In genomic region chr7:138049505-138050116, GRCh38 we compare ENCODE assay signal across 1 cellular context.
A peak's percentile ranks its signal among the peaks of the same experiment; 100 is the strongest.
TF ChIP-seq lines count a peak whose summit lies in the region.

No MANE protein-coding gene starts in this region.

TF ChIP-seq in HepG2, 621 proteins besides CTCF, POLR2A, EP300 and RAD21 (continued from another document and continues in another):
- peak; percentile 58; the same call in 1 of the 2 replicates for TF ChIP-seq HNF1A (IDR thresholded peaks at IDR 0.05; ENCODE audit: low read depth)
- TF ChIP-seq HNF1A (CRISPR knock-in tag; IDR thresholded peaks at IDR 0.05; ENCODE audit: borderline replicate concordance), result no peak
- TF ChIP-seq FOXP4 (CRISPR knock-in tag; IDR thresholded peaks at IDR 0.05), result peak; percentile 98
- no peak for TF ChIP-seq KMT2B (CRISPR knock-in tag; IDR thresholded peaks at IDR 0.05)
- no peak for TF ChIP-seq ZNF280B (CRISPR knock-in tag; IDR thresholded peaks at IDR 0.05; ENCODE audit: borderline replicate concordance)
- no peak for TF ChIP-seq ZNF577 (CRISPR knock-in tag; IDR thresholded peaks at IDR 0.05; ENCODE audit: borderline replicate concordance, low read depth)
- TF ChIP-seq SMAD9 (CRISPR knock-in tag; IDR thresholded peaks at IDR 0.05), result no peak
- TF ChIP-seq ZBTB33 (CRISPR knock-in tag; IDR thresholded peaks at IDR 0.05), result no peak
- peak; percentile 76; the same call in 1 of the 2 replicates for TF ChIP-seq GATA4 (IDR thresholded peaks at IDR 0.05; ENCODE audit: borderline replicate concordance, low read depth)
- no peak for TF ChIP-seq HNRNPUL1 (IDR thresholded peaks at IDR 0.05; ENCODE audit: low read depth, low read length)
- no peak for TF ChIP-seq SRSF1 (optimal IDR thresholded peaks at IDR 0.05; ENCODE audit: low read depth, low read length)
- TF ChIP-seq ZNF761 (CRISPR knock-in tag; conservative IDR thresholded peaks at IDR 0.05), result no peak
- no peak for TF ChIP-seq SRSF9 (IDR thresholded peaks at IDR 0.05; ENCODE audit: borderline replicate concordance, insufficient read depth, low read depth, low read length, poor library complexity, severe bottlenecking)
- TF ChIP-seq ZNF597 (CRISPR knock-in tag; IDR thresholded peaks at IDR 0.05), result no peak
- no peak for TF ChIP-seq ZNF567 (CRISPR knock-in tag; IDR thresholded peaks at IDR 0.05; ENCODE audit: borderline replicate concordance)
- TF ChIP-seq ZNF446 (CRISPR knock-in tag; IDR thresholded peaks at IDR 0.05), result no peak
- TF ChIP-seq PHF20 (CRISPR knock-in tag; IDR thresholded peaks at IDR 0.05), result no peak
- TF ChIP-seq SALL1 (CRISPR knock-in tag; IDR thresholded peaks at IDR 0.05), result peak; percentile 95
- peak; percentile 96 for TF ChIP-seq FOXP1 (IDR thresholded peaks at IDR 0.05)
- TF ChIP-seq FOXP1 (CRISPR knock-in tag; IDR thresholded peaks at IDR 0.05), result peak; percentile 97
- no peak for TF ChIP-seq JARID2 (CRISPR knock-in tag; IDR thresholded peaks at IDR 0.05; ENCODE audit: insufficient replicate concordance)
- no peak for TF ChIP-seq AKAP8 (CRISPR knock-in tag; IDR thresholded peaks at IDR 0.05)
- no peak for TF ChIP-seq U2AF2 (IDR thresholded peaks at IDR 0.05; ENCODE audit: low read depth, low read length)
- TF ChIP-seq XBP1 (CRISPR knock-in tag; IDR thresholded peaks at IDR 0.05), result no peak
- no peak for TF ChIP-seq TAF15 (IDR thresholded peaks at IDR 0.05; ENCODE audit: low read depth, low read length, poor library complexity, severe bottlenecking)
- no peak for TF ChIP-seq CERS6 (CRISPR knock-in tag; IDR thresholded peaks at IDR 0.05)
- TF ChIP-seq ZNF543 (CRISPR knock-in tag; IDR thresholded peaks at IDR 0.05), result no peak
- peak; percentile 60; the same call in 1 of the 2 replicates for TF ChIP-seq DPF2 (CRISPR knock-in tag; IDR thresholded peaks at IDR 0.05; ENCODE audit: borderline replicate concordance, low read depth)
- peak; percentile 58; the same call in 1 of the 2 replicates for TF ChIP-seq BCL6 (CRISPR knock-in tag; IDR thresholded peaks at IDR 0.05)
- TF ChIP-seq SNRNP70 (IDR thresholded peaks at IDR 0.05; ENCODE audit: low read depth, low read length), result no peak
- TF ChIP-seq SKI (IDR thresholded peaks at IDR 0.05; ENCODE audit: partially characterized antibody), result peak; percentile 46
- no peak for TF ChIP-seq ZNF510 (CRISPR knock-in tag; IDR thresholded peaks at IDR 0.05; ENCODE audit: low read depth)
- no peak for TF ChIP-seq BRD4 (CRISPR knock-in tag; IDR thresholded peaks at IDR 0.05)
- TF ChIP-seq TCF12 (IDR thresholded peaks at IDR 0.05), result no peak
- TF ChIP-seq TCF12 (CRISPR knock-in tag; IDR thresholded peaks at IDR 0.05), result no peak
- no peak for TF ChIP-seq NR2C2 (CRISPR knock-in tag; IDR thresholded peaks at IDR 0.05; ENCODE audit: borderline replicate concordance)
- TF ChIP-seq PRDM10 (CRISPR knock-in tag; IDR thresholded peaks at IDR 0.05; ENCODE audit: low read depth), result no peak
- TF ChIP-seq PHF5A (CRISPR knock-in tag; IDR thresholded peaks at IDR 0.05; ENCODE audit: low read depth, unreplicated experiment), result no peak
- TF ChIP-seq RBM22 (optimal IDR thresholded peaks at IDR 0.05; ENCODE audit: low read length), result no peak
- TF ChIP-seq MBD4 (IDR thresholded peaks at IDR 0.05; ENCODE audit: borderline replicate concordance, low read length), result peak; percentile 56; the same call in 1 of the 2 replicates
- TF ChIP-seq ZBTB8A (CRISPR knock-in tag; IDR thresholded peaks at IDR 0.05; ENCODE audit: borderline replicate concordance, low read depth), result no peak
- no peak for TF ChIP-seq ZNF276 (CRISPR knock-in tag; IDR thresholded peaks at IDR 0.05; ENCODE audit: low read depth)
- TF ChIP-seq FOXJ3 (CRISPR knock-in tag; IDR thresholded peaks at IDR 0.05; ENCODE audit: borderline replicate concordance), result peak; percentile 91; the same call in 1 of the 2 replicates
- no peak for TF ChIP-seq ZNF121 (CRISPR knock-in tag; IDR thresholded peaks at IDR 0.05)
- TF ChIP-seq MTA3 (CRISPR knock-in tag; IDR thresholded peaks at IDR 0.05), result no peak
- no peak for TF ChIP-seq ZFP41 (CRISPR knock-in tag; IDR thresholded peaks at IDR 0.05; ENCODE audit: borderline replicate concordance)
- TF ChIP-seq ZNF224 (CRISPR knock-in tag; IDR thresholded peaks at IDR 0.05), result no peak
- no peak; the same call in 1 of the 2 replicates for TF ChIP-seq RXRA (CRISPR knock-in tag; IDR thresholded peaks at IDR 0.05)
- no peak for TF ChIP-seq MATR3 (CRISPR knock-in tag; IDR thresholded peaks at IDR 0.05)
- no peak for TF ChIP-seq POLR2AphosphoS2 (IDR thresholded peaks at IDR 0.05; ENCODE audit: low read depth, low read length)
- no peak for TF ChIP-seq KDM4B (CRISPR knock-in tag; IDR thresholded peaks at IDR 0.05)
- no peak for TF ChIP-seq PRPF4 (IDR thresholded peaks at IDR 0.05; ENCODE audit: low read depth, low read length, poor library complexity, severe bottlenecking)
- TF ChIP-seq ZNF878 (CRISPR knock-in tag; IDR thresholded peaks at IDR 0.05), result peak; percentile 33; the same call in 1 of the 2 replicates
